Comparison of ENCODE assay signal across 28 cellular contexts in the genomic region with DNA sequence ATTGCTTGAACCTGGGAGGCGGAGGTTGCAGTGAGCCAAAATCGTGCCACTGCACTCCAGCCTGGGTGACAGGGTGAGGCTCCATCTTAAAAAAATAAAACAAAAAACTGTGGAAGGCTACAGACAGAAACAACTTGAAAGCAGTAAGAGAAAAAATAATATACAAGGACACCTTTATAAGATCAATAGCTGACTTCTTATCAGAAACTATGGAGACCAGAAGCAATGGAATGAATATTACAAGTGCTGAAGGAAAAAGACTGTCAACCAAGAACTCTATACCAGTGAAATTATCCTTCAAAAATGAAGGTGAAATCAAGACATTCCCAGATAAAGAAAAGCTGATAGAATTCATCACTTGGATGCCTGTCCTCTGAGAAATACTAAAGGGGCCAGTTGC. TPM values are rescaled to one million over a fixed set of nuclear protein-coding genes. Genes with fewer than 3 reads are reported as not detected.
DNase-seq lines count a peak whose midpoint lies in the region; ATAC-seq and TF ChIP-seq lines count a peak whose summit lies in the region.
"Had no signal": no experiment of that assay in that cellular context is flagged by ENCODE, and none has a peak within 500 bp of the region (broad histone marks: within the 10 kb centered on the region; RNA-seq: fewer than 3 reads in every experiment).

No MANE protein-coding gene starts in this region.

- H3K27me3 Mint-ChIP-seq in WTC11 (ENCODE audit: low read depth) = peaks cover 24% of the 10 kb centered on the region
- H3K27me3 Mint-ChIP-seq in activated T-cell treated with anti-CD3 and anti-CD28 coated beads, Interleukin-2, amount 50 U/mL, for 4 hours (ENCODE audit: low read depth) = peaks cover 3% of the 10 kb centered on the region
- H3K27me3 Mint-ChIP-seq: activated CD8-positive, alpha-beta memory T cell treated with anti-CD3 and anti-CD28 coated beads, Interleukin-2, amount 10 ng/mL, durations not matched to agents 7 days and 5 days; T-helper 17 cell had no signal

- H3K36me3 Mint-ChIP-seq in WTC11 = peaks cover 25% of the 10 kb centered on the region
- H3K36me3 Mint-ChIP-seq in activated T-cell treated with anti-CD3 and anti-CD28 coated beads, Interleukin-2, amount 50 U/mL, for 4 hours (ENCODE audit: insufficient read depth) = peaks cover 3% of the 10 kb centered on the region

- TF ChIP-seq CTCF in WTC11 (IDR thresholded peaks at IDR 0.05) = no peak

- CTCF ChIA-PET in WTC11 (lab: Charles Lee) = no interaction called here

- no peak overlapping the region for H3K27ac Mint-ChIP-seq in WTC11
- H3K27ac Mint-ChIP-seq: activated CD8-positive, alpha-beta memory T cell treated with anti-CD3 and anti-CD28 coated beads, Interleukin-2, amount 10 ng/mL, durations not matched to agents 7 days and 5 days; activated T-helper 1 cell treated with anti-CD3 and anti-CD28 coated beads, Interleukin-12 subunit alpha, Interleukin-12 subunit beta, Interleukin-2, Interleukin-4 antibody, amounts not matched to agents 30 ng/mL and 10 ng/mL and 1 ng/mL, durations not matched to agents 14 hours and 24 hours and 36 hours; B cell; HFFc6; immature natural killer cell; naive B cell; T-helper 17 cell; type B pancreatic cell had no signal

- no peak overlapping the region for H3K4me3 Mint-ChIP-seq in WTC11
- no peak overlapping the region for H3K4me3 Mint-ChIP-seq in activated T-cell treated with anti-CD3 and anti-CD28 coated beads, Interleukin-2, amount 50 U/mL, for 4 hours
- H3K4me3 Mint-ChIP-seq: activated CD8-positive, alpha-beta memory T cell treated with anti-CD3 and anti-CD28 coated beads, Interleukin-2, amount 10 ng/mL, durations not matched to agents 7 days and 5 days; activated T-helper 1 cell treated with anti-CD3 and anti-CD28 coated beads, Interleukin-12 subunit alpha, Interleukin-12 subunit beta, Interleukin-2, Interleukin-4 antibody, amounts not matched to agents 30 ng/mL and 10 ng/mL and 1 ng/mL, durations not matched to agents 14 hours and 24 hours and 36 hours; B cell; HFFc6; immature natural killer cell; T-helper 17 cell; type B pancreatic cell had no signal

- peaks cover 57% of the 10 kb centered on the region for H3K9me3 Mint-ChIP-seq in WTC11
- peaks cover 19% of the 10 kb centered on the region for H3K9me3 Mint-ChIP-seq in activated T-cell treated with anti-CD3 and anti-CD28 coated beads, Interleukin-2, amount 50 U/mL, for 4 hours

- POLR2A ChIA-PET in WTC11 (lab: Charles Lee) = no interaction called here

- ATAC-seq in WTC11 (no peak), HG03095 (IDR thresholded peaks at IDR 0.05; ENCODE audit: unreplicated experiment) (no peak)
- no peak for ATAC-seq in activated T-cell treated with anti-CD3 and anti-CD28 coated beads, Interleukin-2, amount 50 U/mL, for 4 hours
- ATAC-seq: activated CD8-positive, alpha-beta memory T cell treated with anti-CD3 and anti-CD28 coated beads, Interleukin-2, amount 10 ng/mL, durations not matched to agents 7 days and 5 days; esophagus mucosa; left lung; psoas muscle; T-helper 17 cell had no signal

- 0 out of 2 replicates have a peak, but pooled peaks cover 1% of the 10 kb centered on the region for H3K4me1 Mint-ChIP-seq in WTC11
- no peaks in the 10 kb centered on the region for H3K4me1 Mint-ChIP-seq in activated T-cell treated with anti-CD3 and anti-CD28 coated beads, Interleukin-2, amount 50 U/mL, for 4 hours (ENCODE audit: low read depth)
- H3K4me1 Mint-ChIP-seq: activated CD8-positive, alpha-beta memory T cell treated with anti-CD3 and anti-CD28 coated beads, Interleukin-2, amount 10 ng/mL, durations not matched to agents 7 days and 5 days; B cell; immature natural killer cell; naive B cell; T-helper 17 cell had no signal

- peak; percentile 4 for DNase-seq in DMS79 treated with DMSO at 0.1 percent for 48 hours (lab: John Stamatoyannopoulos, UW)
- DNase-seq in DMS79 (lab: John Stamatoyannopoulos, UW) = no peak
- peak; percentile 45 for DNase-seq in DMS53 (lab: John Stamatoyannopoulos, UW)
- DNase-seq in MV-4-11 (lab: John Stamatoyannopoulos, UW) = peak; percentile 17
- DNase-seq in WTC11 (ENCODE audit: low spot score) = no peak
- DNase-seq in activated T-cell treated with anti-CD3 and anti-CD28 coated beads, Interleukin-2, amount 50 U/mL, for 4 hours = no peak
- DNase-seq in activated effector memory CD4-positive, alpha-beta T cell treated with Interleukin-2 at 50 U/mL for 16 hours = no peak
- DNase-seq: activated CD4-positive, alpha-beta T cell treated with anti-CD3 and anti-CD28 coated beads, Interleukin-2, amount 50 U/mL, for 1 hour; activated CD8-positive, alpha-beta memory T cell treated with anti-CD3 and anti-CD28 coated beads, Interleukin-2, amount 10 ng/mL, durations not matched to agents 7 days and 5 days; activated naive CD4-positive, alpha-beta T cell treated with anti-CD3 and anti-CD28 coated beads, Interleukin-2, amount 50 U/mL, for 16 hours; anterior cingulate cortex; cortex of kidney; EL; foreskin melanocyte; HFFc6; immature natural killer cell; IMR-90; naive B cell; NCI-H187 treated with DMSO at 0.1 percent for 48 hours; nucleus accumbens; psoas muscle; T-helper 17 cell had no signal

TF ChIP-seq in WTC11, 78 proteins besides CTCF, POLR2A, EP300 and RAD21:
- TF ChIP-seq HMGA2 (CRISPR knock-in tag; IDR thresholded peaks at IDR 0.05) (no peak), MLX (CRISPR knock-in tag; IDR thresholded peaks at IDR 0.05) (no peak), ZNF317 (CRISPR knock-in tag; IDR thresholded peaks at IDR 0.05; ENCODE audit: borderline replicate concordance, low read depth) (peak; percentile 92), ETV6 (CRISPR knock-in tag; IDR thresholded peaks at IDR 0.05) (no peak)
- TF ChIP-seq, protein P1, sequence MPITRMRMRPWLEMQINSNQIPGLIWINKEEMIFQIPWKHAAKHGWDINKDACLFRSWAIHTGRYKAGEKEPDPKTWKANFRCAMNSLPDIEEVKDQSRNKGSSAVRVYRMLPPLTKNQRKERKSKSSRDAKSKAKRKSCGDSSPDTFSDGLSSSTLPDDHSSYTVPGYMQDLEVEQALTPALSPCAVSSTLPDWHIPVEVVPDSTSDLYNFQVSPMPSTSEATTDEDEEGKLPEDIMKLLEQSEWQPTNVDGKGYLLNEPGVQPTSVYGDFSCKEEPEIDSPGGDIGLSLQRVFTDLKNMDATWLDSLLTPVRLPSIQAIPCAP (CRISPR knock-in tag; IDR thresholded peaks at IDR 0.05) = no peak
- TF ChIP-seq, protein P2, sequence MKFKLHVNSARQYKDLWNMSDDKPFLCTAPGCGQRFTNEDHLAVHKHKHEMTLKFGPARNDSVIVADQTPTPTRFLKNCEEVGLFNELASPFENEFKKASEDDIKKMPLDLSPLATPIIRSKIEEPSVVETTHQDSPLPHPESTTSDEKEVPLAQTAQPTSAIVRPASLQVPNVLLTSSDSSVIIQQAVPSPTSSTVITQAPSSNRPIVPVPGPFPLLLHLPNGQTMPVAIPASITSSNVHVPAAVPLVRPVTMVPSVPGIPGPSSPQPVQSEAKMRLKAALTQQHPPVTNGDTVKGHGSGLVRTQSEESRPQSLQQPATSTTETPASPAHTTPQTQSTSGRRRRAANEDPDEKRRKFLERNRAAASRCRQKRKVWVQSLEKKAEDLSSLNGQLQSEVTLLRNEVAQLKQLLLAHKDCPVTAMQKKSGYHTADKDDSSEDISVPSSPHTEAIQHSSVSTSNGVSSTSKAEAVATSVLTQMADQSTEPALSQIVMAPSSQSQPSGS (CRISPR knock-in tag; IDR thresholded peaks at IDR 0.05; ENCODE audit: borderline replicate concordance, low read depth) = no peak
TF ChIP-seq in WTC11: peak in this region for 1.

RNA-seq across cellular contexts. Expression of gene RBAK, which starts 49.0 kb away (rescaled TPM):
- 13.5 to 14.5 TPM (median 14.2 TPM) in 3 replicates for total RNA-seq in WTC11 (2021)
- 1 to 10 TPM; 8.7 to 8.9 (median 8.9) TPM for total RNA-seq in activated T-cell treated with anti-CD3 and anti-CD28 coated beads, Interleukin-2, amount 50 U/mL, for 4 hours

Comparison
In these comparisons a context has a peak if more than half of its experiments do, and no peak if none do; other contexts are left out.
1. DNase-seq: peak in DMS79 treated with DMSO at 0.1 percent for 48 hours (single experiment), DMS53 (single experiment) and MV-4-11 (single experiment); none in DMS79 (single experiment), WTC11 (single experiment), activated T-cell treated with anti-CD3 and anti-CD28 coated beads, Interleukin-2, amount 50 U/mL, for 4 hours (single experiment) and activated effector memory CD4-positive, alpha-beta T cell treated with Interleukin-2 at 50 U/mL for 16 hours (single experiment).